In genomic region chr11:45872513-45873356, GRCh38 we compare ENCODE assay signal across 9 cellular contexts. TPM values are rescaled to one million over a fixed set of nuclear protein-coding genes. Genes with fewer than 3 reads are reported as not detected.
A peak's percentile ranks its signal among the peaks of the same experiment; 100 is the strongest.
DNase-seq lines count a peak whose midpoint lies in the region; ATAC-seq, FAIRE-seq and TF ChIP-seq lines count a peak whose summit lies in the region.
"Had no signal": no experiment of that assay in that cellular context is flagged by ENCODE, and none has a peak within 500 bp of the region (broad histone marks: within the 10 kb centered on the region; RNA-seq: fewer than 3 reads in every experiment).

No MANE protein-coding gene starts in this region.

- POLR2A ChIA-PET in PC-9 (lab: Charles Lee; ENCODE audit: unreplicated experiment): interaction anchor here (0.7 kb wide), 1 partner anchor 25 kb away, joined by 8 read pairs; no protein-coding TSS in a partner anchor

- H3K9me2 ChIP-seq in PC-9 (ENCODE audit: insufficient read depth): no peaks in the 10 kb centered on the region

- peak; percentile 79 for ATAC-seq in DND-41 (ENCODE audit: insufficient read depth, low read depth)
- no peak for ATAC-seq in GM19328 (IDR thresholded peaks at IDR 0.05; ENCODE audit: unreplicated experiment)

- H3K79me2 ChIP-seq in DND-41 (ENCODE audit: insufficient read depth, low read length) (no peaks in the 10 kb centered on the region), PC-9 (ENCODE audit: low read depth) (no peaks in the 10 kb centered on the region)

- H3K36me3 ChIP-seq in DND-41 (ENCODE audit: insufficient read depth, low read length): peaks cover 67% of the 10 kb centered on the region
- H3K36me3 ChIP-seq in PC-9 (ENCODE audit: low read depth): no peaks in the 10 kb centered on the region

- intact Hi-C loops in PC-9 (cut with micrococcal nuclease; ENCODE audit: unreplicated experiment): loop anchor here (1.0 to 2.0 kb wide), 3 partner anchors 134 to 496 kb away; no protein-coding TSS in a partner anchor

- H3K27me3 ChIP-seq in DND-41 (ENCODE audit: insufficient read depth, low read length, poor library complexity): no peaks in the 10 kb centered on the region
- no peaks in the 10 kb centered on the region for H3K27me3 ChIP-seq in PC-9 (ENCODE audit: insufficient read depth, low read depth)

- H3K9me3 ChIP-seq in DND-41 (ENCODE audit: insufficient read depth, low read length, severe bottlenecking) (no peaks in the 10 kb centered on the region), PC-9 (ENCODE audit: insufficient read depth, low read depth) (no peaks in the 10 kb centered on the region)

- H3K4me3 Mint-ChIP-seq in immature natural killer cell: no peak overlapping the region
- H3K4me3 Mint-ChIP-seq: stimulated activated naive CD8-positive, alpha-beta T cell treated with anti-CD3 and anti-CD28 coated beads, Interleukin-15, Interleukin-2, amounts not matched to agents 100 ng/mL and 50 ng/mL, for 24 hours had no signal

- H3K27ac ChIP-seq in DND-41 (ENCODE audit: low read length): no peak overlapping the region
- no peak overlapping the region for H3K27ac ChIP-seq in PC-9

- H3K4me1 ChIP-seq in DND-41 (ENCODE audit: insufficient read depth, low read length) (no peaks in the 10 kb centered on the region), PC-9 (replicated peaks; ENCODE audit: insufficient read depth) (no peaks in the 10 kb centered on the region)

- no peaks in the 10 kb centered on the region for H3K9me3 Mint-ChIP-seq in immature natural killer cell
- H3K9me3 Mint-ChIP-seq: stimulated activated naive CD8-positive, alpha-beta T cell treated with anti-CD3 and anti-CD28 coated beads, Interleukin-15, Interleukin-2, amounts not matched to agents 100 ng/mL and 50 ng/mL, for 24 hours had no signal

- no peak overlapping the region for H3K9ac ChIP-seq in DND-41 (ENCODE audit: low read depth, low read length)

- no peak overlapping the region for H3K4me2 ChIP-seq in DND-41 (ENCODE audit: insufficient read depth, low read length)
- no peak overlapping the region for H3K4me2 ChIP-seq in PC-9

- DNase-seq in DND-41: peak; percentile 37
- DNase-seq in HTR-8/SVneo (ENCODE audit: insufficient read length, low spot score): peak; percentile 87
- peak; percentile 56 to 69 for DNase-seq in PC-9
- DNase-seq in brain pericyte (ENCODE audit: low read depth, low spot score): peak; percentile 39
- DNase-seq in immature natural killer cell: peak; percentile 19 to 22 (median 21)
- peak; percentile 8 for DNase-seq in stimulated activated CD4-positive, alpha-beta T cell treated with anti-CD3 and anti-CD28 coated beads, Interleukin-4, amount 100 ng/mL, for 24 hours
- no peak for DNase-seq in GOT3 (lab: John Stamatoyannopoulos, UW)

- no peak for FAIRE-seq in HTR-8/SVneo (lab: Jason Lieb, UNC)

- BruUV-seq in PC-9 (replicated peaks; lab: Mats Ljungman, UMichigan): no TSS peak

- H3K27me3 Mint-ChIP-seq in immature natural killer cell (ENCODE audit: low read depth in 3 of 3): peaks cover 0 to 2% (median 2%) of the 10 kb centered on the region in 3 donors
- H3K27me3 Mint-ChIP-seq: stimulated activated naive CD8-positive, alpha-beta T cell treated with anti-CD3 and anti-CD28 coated beads, Interleukin-15, Interleukin-2, amounts not matched to agents 100 ng/mL and 50 ng/mL, for 24 hours had no signal

- no peaks in the 10 kb centered on the region for H3K4me1 Mint-ChIP-seq in immature natural killer cell

- CTCF ChIA-PET in PC-9 (lab: Charles Lee): interaction anchor here (0.6 to 2.9 kb wide), 4 partner anchors 10 to 447 kb away, joined by 3 to 18 read pairs (median 4); no protein-coding TSS in a partner anchor

- no peak overlapping the region for H3K4me3 ChIP-seq in DND-41 (ENCODE audit: low read depth in 1 of 2, low read length in 2 of 2)
- no peak overlapping the region for H3K4me3 ChIP-seq in PC-9

- H4K20me1 ChIP-seq in DND-41 (ENCODE audit: insufficient read depth, low read length) (peaks cover 8% of the 10 kb centered on the region; the same call in 1 of the 2 replicates), PC-9 (ENCODE audit: insufficient read depth) (no peaks in the 10 kb centered on the region)

- H3F3A ChIP-seq in PC-9 (ENCODE audit: insufficient read depth, low read depth): no peaks in the 10 kb centered on the region; the same call in 1 of the 2 replicates

- H3K27ac Mint-ChIP-seq in immature natural killer cell: peak overlapping the region in 1 of 6 donors; percentile 35
- H3K27ac Mint-ChIP-seq: stimulated activated naive CD8-positive, alpha-beta T cell treated with anti-CD3 and anti-CD28 coated beads, Interleukin-15, Interleukin-2, amounts not matched to agents 100 ng/mL and 50 ng/mL, for 24 hours had no signal

- H2AFZ ChIP-seq in DND-41 (ENCODE audit: low read depth, low read length) (no peak overlapping the region), PC-9 (no peak overlapping the region)

- peaks cover 23 to 51% (median 33%) of the 10 kb centered on the region in 3 donors for H3K36me3 Mint-ChIP-seq in immature natural killer cell

- peak; percentile 66 for TF ChIP-seq CTCF in DND-41 (IDR thresholded peaks at IDR 0.05; ENCODE audit: borderline replicate concordance, extremely low read depth, low read length, poor library complexity, severe bottlenecking)
- TF ChIP-seq CTCF in PC-9 (conservative IDR thresholded peaks at IDR 0.05): peak; percentile 88

RNA-seq across cellular contexts. Expression of gene MAPK8IP1, which starts 12.7 kb away (rescaled TPM):
- total RNA-seq in PC-9 (2021): 13.6 and 18.8 TPM in 2 replicates
- polyA plus RNA-seq in immature natural killer cell: under 1 TPM in 2 of 3 donors, not detected in 1; 0.08 to 0.09 TPM

RNA-seq across cellular contexts. Expression of gene CRY2, which starts 25.5 kb away (rescaled TPM):
- total RNA-seq in PC-9 (2021): 17.5 and 27.3 TPM in 2 replicates
- 10 to 100 TPM; 16.5 to 32.7 (median 20.8) TPM for polyA plus RNA-seq in immature natural killer cell

RNA-seq across cellular contexts. Expression of gene FREY1, which starts 34.3 kb away (rescaled TPM):
- total RNA-seq in PC-9 (2021): 2.2 and 4.2 TPM in 2 replicates
- polyA plus RNA-seq in immature natural killer cell: not detected

RNA-seq across cellular contexts. Expression of gene PEX16, which starts 44.9 kb away (rescaled TPM):
- 35.8 and 48.6 TPM in 2 replicates for total RNA-seq in PC-9 (2021)
- 10 to 100 TPM; 51.0 to 69.9 (median 51.2) TPM for polyA plus RNA-seq in immature natural killer cell

RNA-seq across cellular contexts. Expression of gene LARGE2, which starts 49.7 kb away (rescaled TPM):
- 1.4 and 2.6 TPM in 2 replicates for total RNA-seq in PC-9 (2021)
- under 1 TPM in 1 of 3 donors, not detected in 2; 0.96 TPM for polyA plus RNA-seq in immature natural killer cell
